ENCODE assay signal across 27 cellular contexts in genomic region chr20:733806-734205, GRCh38. TPM values are rescaled to one million over a fixed set of nuclear protein-coding genes. Genes with fewer than 3 reads are reported as not detected.
"Had no signal": no experiment of that assay in that cellular context is flagged by ENCODE, and none has a peak within 500 bp of the region (broad histone marks: within the 10 kb centered on the region; RNA-seq: fewer than 3 reads in every experiment).

No MANE protein-coding gene starts in this region.

- DNase-seq: activated CD4-positive, alpha-beta T cell treated with anti-CD3 and anti-CD28 coated beads for 48 hours; activated CD4-positive, alpha-beta T cell treated with anti-CD3 and anti-CD28 coated beads, Interleukin-2, amount 50 U/mL, for 4 hours; activated CD4-positive, CD25-positive, alpha-beta regulatory T cell treated with anti-CD3 and anti-CD28 coated beads, Interleukin-2, amount 50 U/mL, for 72 hours; activated CD8-positive, alpha-beta memory T cell treated with anti-CD3 and anti-CD28 coated beads, Interleukin-2, amount 50 U/mL, for 48 hours; activated CD8-positive, alpha-beta T cell treated with anti-CD3 and anti-CD28 coated beads, Interleukin-2, amount 10 ng/mL, durations not matched to agents 7 days and 5 days; activated gamma-delta T cell; activated naive CD4-positive, alpha-beta T cell treated with anti-CD3 and anti-CD28 coated beads for 36 hours; activated T-cell treated with anti-CD3 and anti-CD28 coated beads, Interleukin-2, amount 50 U/mL, for 24 hours; amygdala; Karpas-422; MM.1S; NCI-H1105; NCI-H1436 treated with DMSO at 0.1 percent for 48 hours; NCI-H187; NCI-H2081; NCI-H226; NCI-H526; NCI-H774; NK-92 treated with Interleukin-12 subunit alpha and Interleukin-12 subunit beta, amount 100 ng/mL, for 24 hours; OCI-M1; RPMI8226 had no signal

- ATAC-seq: activated CD8-positive, alpha-beta T cell treated with anti-CD3 and anti-CD28 coated beads, Interleukin-2, amount 10 ng/mL, durations not matched to agents 7 days and 5 days; Panc1; Right ventricle myocardium inferior; WTC11 had no signal

RNA-seq across cellular contexts. Expression of gene SLC52A3, which starts 34.5 kb away (rescaled TPM):
- total RNA-seq: activated CD8-positive, alpha-beta T cell treated with anti-CD3 and anti-CD28 coated beads, Interleukin-2, amount 10 ng/mL, durations not matched to agents 7 days and 5 days; activated naive CD4-positive, alpha-beta T cell treated with anti-CD3 and anti-CD28 coated beads for 36 hours; activated T-helper 1 cell treated with anti-CD3 and anti-CD28 coated beads, Interleukin-12 subunit alpha, Interleukin-12 subunit beta, Interleukin-2, Interleukin-4 antibody, amounts not matched to agents 30 ng/mL and 10 ng/mL and 1 ng/mL, durations not matched to agents 14 hours and 24 hours and 36 hours had no signal

RNA-seq across cellular contexts. Expression of gene SCRT2, which starts 58.2 kb away (rescaled TPM):
- total RNA-seq: activated CD8-positive, alpha-beta T cell treated with anti-CD3 and anti-CD28 coated beads, Interleukin-2, amount 10 ng/mL, durations not matched to agents 7 days and 5 days; activated naive CD4-positive, alpha-beta T cell treated with anti-CD3 and anti-CD28 coated beads for 36 hours; activated T-helper 1 cell treated with anti-CD3 and anti-CD28 coated beads, Interleukin-12 subunit alpha, Interleukin-12 subunit beta, Interleukin-2, Interleukin-4 antibody, amounts not matched to agents 30 ng/mL and 10 ng/mL and 1 ng/mL, durations not matched to agents 14 hours and 24 hours and 36 hours; astrocyte; NCI-H460; Right ventricle myocardium inferior had no signal
